In the genomic region with DNA sequence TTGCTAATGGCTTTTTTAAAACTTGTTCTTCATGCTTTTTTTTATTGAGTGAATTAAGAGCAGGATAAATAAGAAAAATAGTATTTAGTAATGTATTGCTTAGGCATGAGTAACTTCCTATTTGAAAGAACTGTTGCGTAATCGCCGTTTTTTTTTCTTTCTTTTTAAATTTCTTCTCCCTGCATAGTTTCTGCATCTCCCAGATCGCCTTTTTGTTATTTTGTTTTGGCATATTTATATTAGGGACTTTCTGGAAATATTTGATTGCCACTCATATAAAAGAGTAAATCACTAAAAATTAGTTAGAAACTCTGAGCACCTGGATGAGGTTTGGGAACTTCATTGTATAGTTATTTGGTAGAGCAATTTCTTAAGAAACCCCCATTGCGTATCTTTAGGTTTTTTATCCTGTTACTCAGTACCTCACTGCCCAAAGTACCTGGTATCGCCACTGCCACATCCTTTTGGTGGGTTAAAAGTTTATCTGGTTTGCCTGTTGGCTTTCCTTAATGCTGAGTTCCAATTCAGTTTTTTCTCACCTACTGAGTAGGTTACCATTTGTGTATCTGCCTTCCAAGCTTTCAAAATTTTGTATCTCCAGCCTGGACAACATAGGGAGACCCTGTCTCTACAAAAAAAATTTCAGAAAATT, we compare ENCODE assay signal across 9 cellular contexts. TPM values are rescaled to one million over a fixed set of nuclear protein-coding genes. Genes with fewer than 3 reads are reported as not detected.
DNase-seq lines count a peak whose midpoint lies in the region; ATAC-seq and TF ChIP-seq lines count a peak whose summit lies in the region.
"Had no signal": no experiment of that assay in that cellular context is flagged by ENCODE, and none has a peak within 500 bp of the region (broad histone marks: within the 10 kb centered on the region; RNA-seq: fewer than 3 reads in every experiment).

No MANE protein-coding gene starts in this region.

- peaks cover 0 to 16% (median 3%) of the 10 kb centered on the region in 7 donors for H3K9me3 Mint-ChIP-seq in CD4-positive, CD25-positive, alpha-beta regulatory T cell

- H3K4me3 ChIP-seq in CD4-positive, CD25-positive, alpha-beta regulatory T cell (ENCODE audit: low read depth, low read length) = peak overlapping the region; percentile 80
- H3K4me3 ChIP-seq in LNCaP clone FGC (ENCODE audit: low read depth, low read length) (peak overlapping the region; percentile 1; the same call in 1 of the 2 replicates), choroid plexus epithelial cell (ENCODE audit: low read depth, low read length) (no peak overlapping the region), mononuclear cell (ENCODE audit: low read length) (peak overlapping the region; percentile 5)
- H3K4me3 ChIP-seq: HAP-1 had no signal

- DNase-seq in CD4-positive, CD25-positive, alpha-beta regulatory T cell = peak in 1 of 3 donors; percentile 63
- DNase-seq in LNCaP clone FGC (ENCODE audit: low read depth) (no peak), choroid plexus epithelial cell (ENCODE audit: low read depth) (peak; percentile 81), iPS-NIHi11 (ENCODE audit: low spot score) (no peak), NCI-H510A treated with DMSO at 0.1 percent for 48 hours (lab: John Stamatoyannopoulos, UW) (no peak), NCI-H345 treated with DMSO at 0.1 percent for 48 hours (lab: John Stamatoyannopoulos, UW; ENCODE audit: unreplicated experiment) (no peak)

- H3K27ac Mint-ChIP-seq in CD4-positive, CD25-positive, alpha-beta regulatory T cell = peak overlapping the region in 2 of 3 donors; percentile 11 to 57

- no peak for ATAC-seq in CD4-positive, CD25-positive, alpha-beta regulatory T cell (ENCODE audit: low read depth in 2 of 2)
- no peak for ATAC-seq in GM18511 (IDR thresholded peaks at IDR 0.05; ENCODE audit: unreplicated experiment)

- peaks cover 6 to 11% of the 10 kb centered on the region in 2 experiments for H3K9me3 ChIP-seq in CD4-positive, CD25-positive, alpha-beta regulatory T cell (ENCODE audit: control insufficient read depth in 2 of 2, low read length in 2 of 2)
- peaks cover 11% of the 10 kb centered on the region for H3K9me3 ChIP-seq in mononuclear cell (ENCODE audit: low read depth, low read length)
- H3K9me3 ChIP-seq: HAP-1 had no signal

- H3K4me1 Mint-ChIP-seq in CD4-positive, CD25-positive, alpha-beta regulatory T cell = peaks cover 25 to 41% (median 37%) of the 10 kb centered on the region in 4 donors

- peak overlapping the region; percentile 79 to 91 (median 85) for H3K4me3 Mint-ChIP-seq in CD4-positive, CD25-positive, alpha-beta regulatory T cell

- H3K4me1 ChIP-seq in CD4-positive, CD25-positive, alpha-beta regulatory T cell (ENCODE audit: control insufficient read depth, insufficient read depth, low read length, poor library complexity, severe bottlenecking) = peaks cover 13% of the 10 kb centered on the region
- H3K4me1 ChIP-seq in mononuclear cell (ENCODE audit: insufficient read depth, low read length) = peaks cover 23% of the 10 kb centered on the region

- peaks cover 4% of the 10 kb centered on the region for H3K36me3 ChIP-seq in CD4-positive, CD25-positive, alpha-beta regulatory T cell (ENCODE audit: control insufficient read depth, insufficient read depth, low read length)
- H3K36me3 ChIP-seq: HAP-1 had no signal

- no peaks in the 10 kb centered on the region for H3K27me3 Mint-ChIP-seq in CD4-positive, CD25-positive, alpha-beta regulatory T cell

- peaks cover 29% of the 10 kb centered on the region for H3K36me3 Mint-ChIP-seq in CD4-positive, CD25-positive, alpha-beta regulatory T cell

- H3K27me3 ChIP-seq in CD4-positive, CD25-positive, alpha-beta regulatory T cell (ENCODE audit: control insufficient read depth, insufficient read depth, low read length) = no peaks in the 10 kb centered on the region
- H3K27me3 ChIP-seq in mononuclear cell (ENCODE audit: insufficient read depth, low read length) = no peaks in the 10 kb centered on the region

- TF ChIP-seq CTCF in LNCaP clone FGC (IDR thresholded peaks at IDR 0.05; ENCODE audit: control insufficient read depth, extremely low read depth, insufficient read depth) (no peak), choroid plexus epithelial cell (conservative IDR thresholded peaks at IDR 0.05; ENCODE audit: low read depth, low read length) (no peak)

- H3K27ac ChIP-seq in CD4-positive, CD25-positive, alpha-beta regulatory T cell (ENCODE audit: insufficient read depth, low read length, poor library complexity, severe bottlenecking) = peak overlapping the region; percentile 58

RNA-seq across cellular contexts. Expression of a gene that starts 36.2 kb away (rescaled TPM):
- 85.4 TPM for total RNA-seq in CD4-positive, CD25-positive, alpha-beta regulatory T cell
- 100 to 1,000 TPM in 2 of 4 donors, 10 to 100 TPM in 2; 85.6 to 150 (median 95.7) TPM for polyA plus RNA-seq in CD4-positive, CD25-positive, alpha-beta regulatory T cell
- 91.4 TPM for total RNA-seq in mononuclear cell
